Comparison of ENCODE assay signal across 1 cellular context in genomic region chr18:31185551-31185950, GRCh38.
TF ChIP-seq lines count a peak whose summit lies in the region.

No MANE protein-coding gene starts in this region.

TF ChIP-seq in HepG2, 621 proteins besides CTCF, POLR2A, EP300 and RAD21 (continued from another document):
- TF ChIP-seq NR0B2 (CRISPR knock-in tag; IDR thresholded peaks at IDR 0.05) (no peak), YY1 (IDR thresholded peaks at IDR 0.05; ENCODE audit: insufficient read depth, insufficient replicate concordance, low read depth, low read length) (no peak), SOX5 (CRISPR knock-in tag; IDR thresholded peaks at IDR 0.05; ENCODE audit: borderline replicate concordance) (peak; percentile 58; the same call in 1 of the 2 replicates), KLF13 (CRISPR knock-in tag; IDR thresholded peaks at IDR 0.05) (no peak), SOX13 (IDR thresholded peaks at IDR 0.05) (no peak), SOX13 (CRISPR knock-in tag; conservative IDR thresholded peaks at IDR 0.05 in 1 of 2, IDR thresholded peaks at IDR 0.05 in 1 of 2) (peak in 1 of 2 experiments; percentile 58; a peak in 1 of 4 replicates)
